Comparison of ENCODE assay signal across 8 cellular contexts in genomic region chr9:136807281-136808074, GRCh38. TPM values are rescaled to one million over a fixed set of nuclear protein-coding genes. Genes with fewer than 3 reads are reported as not detected.
A peak's percentile ranks its signal among the peaks of the same experiment; 100 is the strongest.
DNase-seq lines count a peak whose midpoint lies in the region; ATAC-seq and TF ChIP-seq lines count a peak whose summit lies in the region.

RABL6 (plus strand) TSS chr9:136807948; CDS start chr9:136808197, 249 bp downstream.

- H3K4me3 Mint-ChIP-seq in CD14-positive monocyte, result peak within 1 kb of the TSS; percentile 86 to 89

- TF ChIP-seq CTCF in CD14-positive monocyte (IDR thresholded peaks at IDR 0.05) (no peak), OCI-LY7 (conservative IDR thresholded peaks at IDR 0.05; ENCODE audit: low read length) (no peak)

- H3K27me3 Mint-ChIP-seq in CD14-positive monocyte (ENCODE audit: low read depth in 3 of 3), result peaks cover 1 to 8% (median 3%) of the 10 kb centered on the region in 3 donors

- intact Hi-C loops in CD14-positive monocyte (cut with micrococcal nuclease) (loop anchor here (2.0 to 10.0 kb wide), 3 partner anchors 17 to 137 kb away; partner anchors contain the start of genes AJM1 (in 1 of the 2), C8G (in 1 of the 2), FBXW5 (in 1 of the 2) and TMEM141 (in 1 of the 2)), OCI-LY7 (cut with micrococcal nuclease; ENCODE audit: unreplicated experiment) (loop anchor here (2.0 kb wide), 2 partner anchors 17 to 41 kb away; partner anchors contain the start of genes PHPT1 and TMEM141)

- H3K4me1 Mint-ChIP-seq in CD14-positive monocyte, result peaks cover 28% of the 10 kb centered on the region

- peak; percentile 85 for ATAC-seq in GM19324 (IDR thresholded peaks at IDR 0.05; ENCODE audit: low FRiP score, unreplicated experiment)
- peak; percentile 55 for ATAC-seq in HG03457 (IDR thresholded peaks at IDR 0.05; ENCODE audit: unreplicated experiment)
- ATAC-seq in esophagus mucosa, result peak; percentile 76

- H3K27me3 ChIP-seq in muscle layer of duodenum (ENCODE audit: low read depth, low read length), result peaks cover under 1% of the 10 kb centered on the region

- DNase-seq in CD14-positive monocyte (ENCODE audit: low spot score) (peak; percentile 65), OCI-LY7 (ENCODE audit: low spot score) (peak; percentile 86)
- peak; percentile 87 for DNase-seq in activated T-cell treated with anti-CD3 and anti-CD28 coated beads, Interleukin-2, amount 50 U/mL, for 1 hour
- DNase-seq in stimulated activated CD8-positive, alpha-beta memory T cell treated with anti-CD3 and anti-CD28 coated beads, Interleukin-7, amount 100 ng/mL, for 4 hours (ENCODE audit: low read depth in 2 of 2), result peak; percentile 56 to 77

- H3K9me3 ChIP-seq in OCI-LY7 (ENCODE audit: low read length) (no peaks in the 10 kb centered on the region), muscle layer of duodenum (ENCODE audit: control insufficient read depth in 1 of 2, low read length in 2 of 2) (no peaks in the 10 kb centered on the region)

- peak within 1 kb of the TSS; percentile 71 for H2AFZ ChIP-seq in OCI-LY7 (ENCODE audit: low read length)

- peak within 1 kb of the TSS; percentile 80 to 93 (median 88) for H3K27ac Mint-ChIP-seq in CD14-positive monocyte

- no peaks in the 10 kb centered on the region for H3K9me2 ChIP-seq in OCI-LY7 (ENCODE audit: insufficient read depth, low read length)

- CTCF ChIA-PET in OCI-LY7 (lab: Charles Lee; ENCODE audit: unreplicated experiment), result no interaction called here

- BruUV-seq in OCI-LY7 (replicated peaks; lab: Mats Ljungman, UMichigan), result TSS peak; percentile 57

- H3K27ac ChIP-seq in OCI-LY7 (ENCODE audit: low read depth, low read length, poor library complexity, severe bottlenecking) (peak within 1 kb of the TSS; percentile 73), muscle layer of duodenum (ENCODE audit: low read length) (peak within 1 kb of the TSS; percentile 51)

- H3K79me2 ChIP-seq in OCI-LY7 (ENCODE audit: insufficient read depth, low read depth, low read length), result peaks cover 44% of the 10 kb centered on the region

- H3K36me3 ChIP-seq in OCI-LY7 (ENCODE audit: insufficient read depth, low read length), result peaks cover 29% of the 10 kb centered on the region
- H3K36me3 ChIP-seq in muscle layer of duodenum (ENCODE audit: control insufficient read depth in 1 of 2, insufficient read depth in 2 of 2, low read length in 2 of 2), result peaks cover 0 to 4% of the 10 kb centered on the region in 2 donors

- peaks cover 0 to 3% (median 0%) of the 10 kb centered on the region in 7 donors for H3K9me3 Mint-ChIP-seq in CD14-positive monocyte

- H3K4me3 ChIP-seq in OCI-LY7 (ENCODE audit: low read depth, low read length, poor library complexity, severe bottlenecking) (peak within 1 kb of the TSS; percentile 100), muscle layer of duodenum (ENCODE audit: low read depth in 1 of 2, low read length in 2 of 2) (peak within 1 kb of the TSS; percentile 63 to 88)

- POLR2A ChIA-PET in OCI-LY7 (lab: Charles Lee), result interaction anchor here (1.0 to 2.4 kb wide), 4 partner anchors 10 to 34 kb away, joined by 3 to 5 read pairs (median 3); partner anchors contain the start of gene AJM1

- H3K4me2 ChIP-seq in OCI-LY7 (ENCODE audit: low read length), result peak within 1 kb of the TSS; percentile 88

- peaks cover 15% of the 10 kb centered on the region; the same call in 1 of the 2 replicates for H4K20me1 ChIP-seq in OCI-LY7 (ENCODE audit: insufficient read depth, low read length)

- peaks cover 21 to 40% of the 10 kb centered on the region in 2 donors for H3K36me3 Mint-ChIP-seq in CD14-positive monocyte

- H3K4me1 ChIP-seq in OCI-LY7 (ENCODE audit: insufficient read depth, low read length, poor library complexity, severe bottlenecking), result peaks cover 28% of the 10 kb centered on the region
- H3K4me1 ChIP-seq in muscle layer of duodenum (ENCODE audit: control insufficient read depth in 1 of 2, insufficient read depth in 2 of 2, low read length in 2 of 2), result peaks cover 16 to 37% of the 10 kb centered on the region in 2 donors

RNA-seq across cellular contexts. Expression of gene RABL6, which starts in this region (rescaled TPM):
- 1 to 10 TPM; 6.7 to 8.1 TPM for polyA plus RNA-seq in CD14-positive monocyte
- 97.0 and 113 TPM in 2 replicates for total RNA-seq in OCI-LY7 (2014; rRNA removed; shearing (Covaris generic))
- total RNA-seq in OCI-LY7 (2022), result 126 and 133 TPM in 2 replicates
- total RNA-seq in esophagus mucosa, result 52.6 TPM

Comparison
In these comparisons a context has a peak if more than half of its experiments do, and no peak if none do; other contexts are left out.
1. Peak in every context shown above with its lines: DNase-seq, ATAC-seq, H3K4me3 ChIP-seq and H3K27ac ChIP-seq.